9 cellular contexts compared by ENCODE assay signal in genomic region chr18:38237796-38238195, GRCh38.
"Had no signal": no experiment of that assay in that cellular context is flagged by ENCODE, and none has a peak within 500 bp of the region (broad histone marks: within the 10 kb centered on the region; RNA-seq: fewer than 3 reads in every experiment).

No MANE protein-coding gene starts in this region.

- DNase-seq: H9, HCEC 1CT, IMR-90, KG1 had no signal

- FAIRE-seq: H1, H54, HTR-8/SVneo, K562 had no signal

- H3K4me3 Mint-ChIP-seq: GM23338, H9 had no signal

- ATAC-seq: GM23338, K562 had no signal

- H3K27ac Mint-ChIP-seq: GM23338, H9 had no signal

- H3K9me3 Mint-ChIP-seq: GM23338, H9 had no signal

- H3K4me1 Mint-ChIP-seq: GM23338, H9 had no signal
